In the genomic region with DNA sequence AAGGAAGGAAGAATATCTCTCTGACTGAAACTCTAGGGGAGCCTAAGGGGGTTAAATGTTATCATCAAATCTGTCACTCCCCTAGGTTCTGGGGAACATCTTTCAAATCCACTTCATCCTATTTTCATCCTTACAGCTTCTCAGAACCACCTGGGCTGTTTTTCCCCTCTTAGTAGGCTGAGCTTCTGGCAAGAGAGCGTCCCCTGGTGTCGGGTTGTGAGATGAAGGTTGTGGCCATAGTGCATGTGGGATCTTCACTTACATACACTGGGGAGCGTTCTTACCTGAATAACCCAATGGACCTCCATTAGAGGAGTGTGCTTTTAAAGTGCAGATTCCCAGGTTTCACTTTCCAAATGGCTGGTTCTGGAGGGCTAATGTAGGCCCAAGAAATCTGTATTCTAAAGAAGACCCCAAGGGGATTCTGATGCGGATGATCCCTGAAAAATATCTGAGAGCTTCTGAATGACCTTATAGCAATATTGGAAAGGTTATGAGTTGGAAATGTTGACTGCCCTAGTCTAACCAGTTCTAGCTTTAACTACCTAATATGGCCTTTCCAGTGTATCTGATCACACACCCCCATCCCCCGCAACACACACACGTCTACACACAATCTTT, we compare ENCODE assay signal across 9 cellular contexts.
DNase-seq lines count a peak whose midpoint lies in the region; ATAC-seq lines count a peak whose summit lies in the region.
"Had no signal": no experiment of that assay in that cellular context is flagged by ENCODE, and none has a peak within 500 bp of the region (broad histone marks: within the 10 kb centered on the region; RNA-seq: fewer than 3 reads in every experiment).

No MANE protein-coding gene starts in this region.

- no peaks in the 10 kb centered on the region for H3K27me3 Mint-ChIP-seq in activated CD4-positive, alpha-beta memory T cell treated with anti-CD3 and anti-CD28 coated beads for 36 hours
- H3K27me3 Mint-ChIP-seq: memory B cell had no signal

- H3K4me1 Mint-ChIP-seq in activated CD4-positive, alpha-beta memory T cell treated with anti-CD3 and anti-CD28 coated beads for 36 hours (ENCODE audit: low read depth) = peaks cover 2% of the 10 kb centered on the region
- H3K4me1 Mint-ChIP-seq: memory B cell had no signal

- ATAC-seq in esophagus mucosa (peak; percentile 47), GM18520 (IDR thresholded peaks at IDR 0.05; ENCODE audit: unreplicated experiment) (no peak)

- peaks cover 2% of the 10 kb centered on the region for H3K36me3 Mint-ChIP-seq in activated CD4-positive, alpha-beta memory T cell treated with anti-CD3 and anti-CD28 coated beads for 36 hours
- H3K36me3 Mint-ChIP-seq: memory B cell had no signal

- no peak overlapping the region for H3K27ac Mint-ChIP-seq in activated CD4-positive, alpha-beta memory T cell treated with anti-CD3 and anti-CD28 coated beads for 36 hours
- H3K27ac Mint-ChIP-seq: memory B cell had no signal

- POLR2A ChIA-PET in activated CD4-positive, alpha-beta memory T cell treated with anti-CD3 and anti-CD28 coated beads for 36 hours (lab: Charles Lee) = interaction anchor here (1.2 kb wide), 1 partner anchor 119 kb away, joined by 3 read pairs; no protein-coding TSS in a partner anchor

- intact Hi-C loops in activated CD4-positive, alpha-beta memory T cell treated with anti-CD3 and anti-CD28 coated beads for 36 hours (cut with micrococcal nuclease) = loop anchor here (1.0 to 10.0 kb wide), 4 partner anchors 89 to 876 kb away; no protein-coding TSS in a partner anchor

- CTCF ChIA-PET in activated CD4-positive, alpha-beta memory T cell treated with anti-CD3 and anti-CD28 coated beads for 36 hours (lab: Charles Lee) = interaction anchor here (0.6 to 6.7 kb wide), 26 partner anchors 11 to 1033 kb away, joined by 3 to 118 read pairs (median 4); no protein-coding TSS in a partner anchor

- H3K9me3 Mint-ChIP-seq in activated CD4-positive, alpha-beta memory T cell treated with anti-CD3 and anti-CD28 coated beads for 36 hours = peaks cover 5% of the 10 kb centered on the region
- H3K9me3 Mint-ChIP-seq: memory B cell had no signal

- peak; percentile 28 for DNase-seq in COR-L47 (lab: John Stamatoyannopoulos, UW)
- peak; percentile 65 for DNase-seq in LoVo (ENCODE audit: low spot score)
- peak; percentile 75 for DNase-seq in activated CD4-positive, alpha-beta memory T cell treated with anti-CD3 and anti-CD28 coated beads for 36 hours
- peak; percentile 58 for DNase-seq in stimulated activated CD4-positive, alpha-beta T cell treated with anti-CD3 and anti-CD28 coated beads, Interleukin-12 subunit alpha, Interleukin-12 subunit beta, amount 100 ng/mL, for 4 hours
- DNase-seq in GF-D8 (lab: John Stamatoyannopoulos, UW) = no peak
- no peak for DNase-seq in NCI-H2171 treated with DMSO at 0.1 percent for 48 hours (lab: John Stamatoyannopoulos, UW)

- H3K4me3 Mint-ChIP-seq in activated CD4-positive, alpha-beta memory T cell treated with anti-CD3 and anti-CD28 coated beads for 36 hours = no peak overlapping the region
- H3K4me3 Mint-ChIP-seq: memory B cell had no signal

Comparison
In these comparisons a context has a peak if more than half of its experiments do, and no peak if none do; other contexts are left out.
1. DNase-seq: peak in COR-L47 (single experiment), LoVo (single experiment), activated CD4-positive, alpha-beta memory T cell treated with anti-CD3 and anti-CD28 coated beads for 36 hours (single experiment) and stimulated activated CD4-positive, alpha-beta T cell treated with anti-CD3 and anti-CD28 coated beads, Interleukin-12 subunit alpha, Interleukin-12 subunit beta, amount 100 ng/mL, for 4 hours (single experiment); none in GF-D8 (single experiment) and NCI-H2171 treated with DMSO at 0.1 percent for 48 hours (single experiment).